In genomic region chr6:90068835-90069478, GRCh38 we compare ENCODE assay signal across 20 cellular contexts.
DNase-seq lines count a peak whose midpoint lies in the region; ATAC-seq and TF ChIP-seq lines count a peak whose summit lies in the region.
"Had no signal": no experiment of that assay in that cellular context is flagged by ENCODE, and none has a peak within 500 bp of the region (broad histone marks: within the 10 kb centered on the region; RNA-seq: fewer than 3 reads in every experiment).

No MANE protein-coding gene starts in this region.

- no peak overlapping the region for H3K4me3 ChIP-seq in astrocyte of the spinal cord (ENCODE audit: low read depth, low read length)
- no peak overlapping the region for H3K4me3 ChIP-seq in neural progenitor cell
- H3K4me3 ChIP-seq in SJCRH30: no peak overlapping the region
- H3K4me3 ChIP-seq: coronary artery, PC-9, prostate gland had no signal

- peaks cover 21% of the 10 kb centered on the region for H3K36me3 Mint-ChIP-seq in neural progenitor cell
- H3K36me3 Mint-ChIP-seq: CD14-positive monocyte had no signal

- H3F3A ChIP-seq in neural progenitor cell (ENCODE audit: low read depth): no peaks in the 10 kb centered on the region

- H3K27ac Mint-ChIP-seq in neural progenitor cell: peak overlapping the region; percentile 36
- H3K27ac Mint-ChIP-seq: CD14-positive monocyte had no signal

- no peak overlapping the region for H2AFZ ChIP-seq in neural progenitor cell (replicated peaks)
- H2AFZ ChIP-seq: PC-9 had no signal

- H3K27ac ChIP-seq in neural progenitor cell: no peak overlapping the region
- H3K27ac ChIP-seq in SJCRH30: no peak overlapping the region
- H3K27ac ChIP-seq: 22Rv1, coronary artery, PC-9, prostate gland, WERI-Rb-1 had no signal

- peaks cover 19% of the 10 kb centered on the region for H3K4me1 ChIP-seq in neural progenitor cell
- H3K4me1 ChIP-seq in SJCRH30: peaks cover 25% of the 10 kb centered on the region
- H3K4me1 ChIP-seq: prostate gland had no signal

- no peak for ATAC-seq in GM19463 (IDR thresholded peaks at IDR 0.05; ENCODE audit: unreplicated experiment)

- no peak overlapping the region for H3K4me2 ChIP-seq in neural progenitor cell
- H3K4me2 ChIP-seq: PC-9 had no signal

- H3K27me3 Mint-ChIP-seq in neural progenitor cell (ENCODE audit: insufficient read depth, low read depth): no peaks in the 10 kb centered on the region

- in situ Hi-C loops in astrocyte of the spinal cord (cut with HindIII; ENCODE audit: low sequenced_read_pairs): no loop called here

- no peak overlapping the region for H3K4me3 Mint-ChIP-seq in neural progenitor cell
- H3K4me3 Mint-ChIP-seq: CD14-positive monocyte had no signal

- no peak overlapping the region for H3K9ac ChIP-seq in neural progenitor cell

- DNase-seq in NCI-H2227 (lab: John Stamatoyannopoulos, UW; ENCODE audit: unreplicated experiment): peak; percentile 4
- DNase-seq in NCI-H2227 treated with DMSO at 0.1 percent for 48 hours (lab: John Stamatoyannopoulos, UW): no peak
- peak; percentile 43 for DNase-seq in NCI-H526 treated with DMSO at 0.1 percent for 48 hours (lab: John Stamatoyannopoulos, UW)
- peak; percentile 33 for DNase-seq in astrocyte of the spinal cord (ENCODE audit: low read depth, low spot score)
- DNase-seq in neural progenitor cell (ENCODE audit: low spot score): no peak
- DNase-seq in HPDE6-E6E7 (ENCODE audit: extremely low spot score): no peak
- no peak for DNase-seq in SJCRH30
- DNase-seq: amniotic stem cell; DMS79 treated with DMSO at 0.1 percent for 48 hours; head of caudate nucleus; NCI-H1105 treated with DMSO at 0.1 percent for 48 hours; NCI-H524; PC-9; stimulated activated CD4-positive, alpha-beta T cell treated with anti-CD3 and anti-CD28 coated beads, Interleukin-12 subunit alpha, Interleukin-12 subunit beta, amount 100 ng/mL, for 4 hours had no signal

- H4K20me1 ChIP-seq in neural progenitor cell (ENCODE audit: low read depth): no peaks in the 10 kb centered on the region

- H3K9me3 ChIP-seq in neural progenitor cell (ENCODE audit: low read depth) (no peaks in the 10 kb centered on the region), SJCRH30 (replicated peaks) (no peaks in the 10 kb centered on the region)
- H3K9me3 ChIP-seq: prostate gland had no signal

- H3K36me3 ChIP-seq in neural progenitor cell: no peaks in the 10 kb centered on the region
- H3K36me3 ChIP-seq in SJCRH30: no peaks in the 10 kb centered on the region
- H3K36me3 ChIP-seq: prostate gland, WERI-Rb-1 had no signal

- TF ChIP-seq CTCF in astrocyte of the spinal cord (IDR thresholded peaks at IDR 0.05; ENCODE audit: low read depth, low read length) (no peak), neural progenitor cell (IDR thresholded peaks at IDR 0.05) (no peak)

- peaks cover 53% of the 10 kb centered on the region for H3K4me1 Mint-ChIP-seq in neural progenitor cell

- H3K27me3 ChIP-seq in neural progenitor cell: no peaks in the 10 kb centered on the region
- H3K27me3 ChIP-seq in SJCRH30: no peaks in the 10 kb centered on the region

- peaks cover 3% of the 10 kb centered on the region for H3K9me3 Mint-ChIP-seq in neural progenitor cell

- no peaks in the 10 kb centered on the region for H3K79me2 ChIP-seq in neural progenitor cell (ENCODE audit: low read depth)

Comparison
In these comparisons a context has a peak if more than half of its experiments do, and no peak if none do; other contexts are left out.
1. DNase-seq: peak in NCI-H2227 (single experiment), NCI-H526 treated with DMSO at 0.1 percent for 48 hours (single experiment) and astrocyte of the spinal cord (single experiment); none in NCI-H2227 treated with DMSO at 0.1 percent for 48 hours (single experiment), neural progenitor cell (single experiment), HPDE6-E6E7 (single experiment) and SJCRH30 (0 of 2).